Comparison of ENCODE assay signal across 34 cellular contexts in genomic region chr19:16903347-16903746, GRCh38. TPM values are rescaled to one million over a fixed set of nuclear protein-coding genes. Genes with fewer than 3 reads are reported as not detected.
"Had no signal": no experiment of that assay in that cellular context is flagged by ENCODE, and none has a peak within 500 bp of the region (broad histone marks: within the 10 kb centered on the region; RNA-seq: fewer than 3 reads in every experiment).

No MANE protein-coding gene starts in this region.

- H3K27ac ChIP-seq: adrenal gland, cardiac muscle cell, VCaP had no signal

- ATAC-seq: activated CD8-positive, alpha-beta T cell treated with anti-CD3 and anti-CD28 coated beads for 36 hours; activated naive CD4-positive, alpha-beta T cell treated with anti-CD3 and anti-CD28 coated beads, Interleukin-2, amount 50 U/mL, for 72 hours; activated T-cell treated with anti-CD3 and anti-CD28 coated beads, Interleukin-2, amount 50 U/mL, for 4 hours; activated T-cell treated with anti-CD3 and anti-CD28 coated beads, Interleukin-2, amount 50 U/mL, for 72 hours; activated T-helper 17 cell treated with anti-CD3 and anti-CD28 coated beads, Interleukin-2, amount 50 U/mL, for 72 hours had no signal

- DNase-seq: activated B cell treated with CpG ODN at 0.5 μM for 24 hours; activated CD4-positive, alpha-beta memory T cell treated with anti-CD3 and anti-CD28 coated beads for 36 hours; activated CD4-positive, alpha-beta T cell treated with anti-CD3 and anti-CD28 coated beads for 4 hours; activated CD4-positive, alpha-beta T cell treated with anti-CD3 and anti-CD28 coated beads, Interleukin-2, amount 10 ng/mL, durations not matched to agents 24 days and 14 days; activated CD4-positive, alpha-beta T cell treated with anti-CD3 and anti-CD28 coated beads, Interleukin-2, amount 50 U/mL, for 1 hour; activated CD4-positive, alpha-beta T cell treated with anti-CD3 and anti-CD28 coated beads, Interleukin-2, amount 50 U/mL, for 4 hours; activated CD4-positive, CD25-positive, alpha-beta regulatory T cell treated with anti-CD3 and anti-CD28 coated beads, Interleukin-2, amount 50 U/mL, for 72 hours; activated CD8-positive, alpha-beta memory T cell treated with anti-CD3 and anti-CD28 coated beads, Interleukin-2, amount 50 U/mL, for 4 hours; activated CD8-positive, alpha-beta T cell treated with anti-CD3 and anti-CD28 coated beads for 36 hours; activated gamma-delta T cell treated with Interleukin-2 at 50 U/mL for 16 hours; activated naive CD4-positive, alpha-beta T cell; activated naive CD4-positive, alpha-beta T cell treated with anti-CD3 and anti-CD28 coated beads for 36 hours; activated naive CD4-positive, alpha-beta T cell treated with anti-CD3 and anti-CD28 coated beads, Interleukin-2, amount 50 U/mL, for 16 hours; activated naive CD8-positive, alpha-beta T cell treated with anti-CD3 and anti-CD28 coated beads for 36 hours; activated T-cell treated with anti-CD3 and anti-CD28 coated beads for 4 hours; activated T-cell treated with anti-CD3 and anti-CD28 coated beads, Interleukin-2, amount 50 U/mL, for 1 hour; activated T-cell treated with anti-CD3 and anti-CD28 coated beads, Interleukin-2, amount 50 U/mL, for 4 hours; activated T-cell treated with anti-CD3 and anti-CD28 coated beads, Interleukin-2, amount 50 U/mL, for 72 hours; adrenal gland; amniotic stem cell; aorta; caudate nucleus; cerebellar nuclear complex; T-helper 1 cell; T-helper 2 cell; T-helper 9 cell had no signal

- H3K4me1 ChIP-seq: adrenal gland had no signal

- H3K9me3 ChIP-seq: adrenal gland had no signal

- H3K36me3 ChIP-seq: adrenal gland, cardiac muscle cell had no signal

- H3K27me3 ChIP-seq: adrenal gland, cardiac muscle cell had no signal

- H3K4me3 ChIP-seq: adrenal gland, cardiac muscle cell had no signal

RNA-seq across cellular contexts. Expression of gene F2RL3, which starts 14.5 kb away (rescaled TPM):
- total RNA-seq: activated CD4-positive, alpha-beta memory T cell treated with anti-CD3 and anti-CD28 coated beads for 36 hours; activated CD4-positive, alpha-beta T cell treated with anti-CD3 and anti-CD28 coated beads, Interleukin-2, amount 10 ng/mL, durations not matched to agents 24 days and 14 days; activated CD8-positive, alpha-beta memory T cell treated with anti-CD3 and anti-CD28 coated beads for 36 hours; activated CD8-positive, alpha-beta T cell treated with anti-CD3 and anti-CD28 coated beads for 36 hours; activated naive CD4-positive, alpha-beta T cell treated with anti-CD3 and anti-CD28 coated beads for 36 hours; activated naive CD4-positive, alpha-beta T cell treated with anti-CD3 and anti-CD28 coated beads, Interleukin-2, amount 50 U/mL, for 72 hours; activated naive CD8-positive, alpha-beta T cell treated with anti-CD3 and anti-CD28 coated beads for 36 hours; activated T-cell treated with anti-CD3 and anti-CD28 coated beads, Interleukin-2, amount 50 U/mL, for 72 hours; activated T-helper 1 cell treated with anti-CD3 and anti-CD28 coated beads, Interleukin-12 subunit alpha, Interleukin-12 subunit beta, Interleukin-2, Interleukin-4 antibody, amounts not matched to agents 30 ng/mL and 10 ng/mL and 1 ng/mL, durations not matched to agents 14 hours and 24 hours and 36 hours; activated T-helper 17 cell treated with anti-CD3 and anti-CD28 coated beads, Interleukin-2, amount 50 U/mL, for 72 hours; astrocyte; bronchial epithelial cell had no signal
